ENCODE assay signal across 8 cellular contexts in genomic region chr4:113760852-113761681, GRCh38. TPM values are rescaled to one million over a fixed set of nuclear protein-coding genes. Genes with fewer than 3 reads are reported as not detected.
DNase-seq lines count a peak whose midpoint lies in the region; ATAC-seq, FAIRE-seq and TF ChIP-seq lines count a peak whose summit lies in the region.

No MANE protein-coding gene starts in this region.

- no peaks in the 10 kb centered on the region for H3K9me3 ChIP-seq in H1 (ENCODE audit: insufficient read depth in 2 of 2, low read depth in 1 of 2, low read length in 1 of 2)

- peaks cover 16% of the 10 kb centered on the region for H3K4me1 Mint-ChIP-seq in memory B cell

- H3K56ac ChIP-seq in H1 (replicated peaks; ENCODE audit: insufficient read length, low read depth, low read length): no peak overlapping the region

- peak overlapping the region; percentile 39 to 84 (median 80) for H3K4me3 ChIP-seq in H1 (ENCODE audit: extremely low read depth in 1 of 4, insufficient read depth in 2 of 4, low read depth in 3 of 4, low read length in 4 of 4)

- H3K4me2 ChIP-seq in H1 (ENCODE audit: insufficient read depth in 1 of 2, low read depth in 2 of 2, low read length in 2 of 2): peak overlapping the region; percentile 98 to 99

- H3K9ac ChIP-seq in H1 (replicated peaks in 1 of 4; ENCODE audit: extremely low read depth in 1 of 4, low read depth in 3 of 4, low read length in 3 of 4): peak overlapping the region in 3 of 4 experiments; percentile 39 to 77 (median 76); a peak in 6 of 7 replicates

- no peak overlapping the region; the same call in 1 of the 2 replicates for H2BK12ac ChIP-seq in H1 (ENCODE audit: low read depth, low read length)

- H3K23ac ChIP-seq in H1 (ENCODE audit: insufficient read length): no peak overlapping the region

- no peaks in the 10 kb centered on the region for H3K36me3 ChIP-seq in H1 (ENCODE audit: control insufficient read depth in 2 of 4, insufficient read depth in 4 of 4, low read length in 3 of 4)

- H4K5ac ChIP-seq in H1 (ENCODE audit: insufficient read length, low read depth, low read length): no peak overlapping the region

- no peak for TF ChIP-seq EP300 in H1 (IDR thresholded peaks at IDR 0.05; ENCODE audit: borderline replicate concordance in 1 of 2, low read depth in 2 of 2, low read length in 2 of 2)

- H3K27ac Mint-ChIP-seq in memory B cell: peak overlapping the region; percentile 97

- ATAC-seq in HG02678 (IDR thresholded peaks at IDR 0.05; ENCODE audit: unreplicated experiment) (peak; percentile 27), memory B cell (ENCODE audit: low read depth) (no peak)

- H3K79me1 ChIP-seq in H1 (ENCODE audit: low read depth, low read length): no peaks in the 10 kb centered on the region

- no peak overlapping the region for H2BK20ac ChIP-seq in H1 (ENCODE audit: low read length)

- TF ChIP-seq CTCF in H1 (IDR thresholded peaks at IDR 0.05; ENCODE audit: control extremely low read depth in 1 of 3, insufficient read depth in 1 of 3, low read depth in 1 of 3, low read length in 3 of 3): no peak

- POLR2A ChIA-PET in H1 (lab: Charles Lee; ENCODE audit: partially characterized antibody): interaction anchor here (0.6 kb wide), 1 partner anchor 275 kb away, joined by 3 read pairs; no protein-coding TSS in a partner anchor

- no peaks in the 10 kb centered on the region for H4K20me1 ChIP-seq in H1 (replicated peaks in 1 of 2; ENCODE audit: control insufficient read depth in 1 of 2, insufficient read depth in 2 of 2, low read length in 2 of 2)

- peaks cover 5% of the 10 kb centered on the region for H3K36me3 Mint-ChIP-seq in memory B cell

- H4K8ac ChIP-seq in H1 (ENCODE audit: extremely low read depth, insufficient read depth, low read length): peak overlapping the region; percentile 74; the same call in 1 of the 2 replicates

- H3K4me1 ChIP-seq in H1 (replicated peaks in 1 of 4; ENCODE audit: control insufficient read depth in 3 of 4, insufficient read depth in 4 of 4, low read length in 3 of 4): no peaks in the 10 kb centered on the region; a peak in 3 of 7 replicates

- peaks cover 18% of the 10 kb centered on the region for H3K23me2 ChIP-seq in H1 (ENCODE audit: low read depth, low read length)

- 1% methylated on average over 40 of the region's 75 CpGs; no CpG with 5 or more reads in 1 of the 2 experiments for WGBS in H1 (ENCODE audit: extremely low coverage in 1 of 2, insufficient coverage in 1 of 2, insufficient read length in 1 of 2, insufficient replicate concordance in 2 of 2, low coverage in 1 of 2, low lambda C conversion rate in 2 of 2, missing lambda C conversion rate in 1 of 2), 2 experiments

- no peak for FAIRE-seq in H1 (lab: Jason Lieb, UNC)

- CTCF ChIA-PET in H1 (lab: Charles Lee; ENCODE audit: partially characterized antibody): interaction anchor here (0.7 to 1.4 kb wide), 5 partner anchors 23 to 372 kb away, joined by 3 to 5 read pairs (median 3); no protein-coding TSS in a partner anchor

- no peak overlapping the region for H2BK120ac ChIP-seq in H1 (replicated peaks; ENCODE audit: low read depth, low read length)

- no peak overlapping the region for H3K14ac ChIP-seq in H1 (ENCODE audit: insufficient read length)

- no peaks in the 10 kb centered on the region for H3K27me3 Mint-ChIP-seq in memory B cell

- peak; percentile 46 for DNase-seq in NCI-H345 (lab: John Stamatoyannopoulos, UW)
- no peak for DNase-seq in NCI-H345 treated with DMSO at 0.1 percent for 48 hours (lab: John Stamatoyannopoulos, UW; ENCODE audit: unreplicated experiment)
- peak; percentile 39 for DNase-seq in NCI-H460 (ENCODE audit: extremely low read depth, low read depth)
- DNase-seq in activated CD8-positive, alpha-beta memory T cell treated with anti-CD3 and anti-CD28 coated beads for 24 hours: peak; percentile 83
- DNase-seq in H1 (ENCODE audit: low read depth in 1 of 2, low spot score in 2 of 2): peak in 1 of 2 experiments; percentile 73
- peak in 1 of 2 donors; percentile 39 for DNase-seq in memory B cell (ENCODE audit: low spot score in 2 of 2)
- DNase-seq in stimulated activated CD8-positive, alpha-beta memory T cell treated with anti-CD3 and anti-CD28 coated beads, Interleukin-15, amount 100 ng/mL, for 24 hours (ENCODE audit: low read depth): peak; percentile 19

- H3K4me3 Mint-ChIP-seq in memory B cell: peak overlapping the region; percentile 95

- peak overlapping the region; percentile 71 for H3K18ac ChIP-seq in H1 (ENCODE audit: extremely low read depth, low read length)

- H3K27me3 ChIP-seq in H1 (replicated peaks in 1 of 4; ENCODE audit: control insufficient read depth in 3 of 4, extremely low read depth in 1 of 4, insufficient read depth in 3 of 4, low read length in 3 of 4): peaks cover 0 to 8% (median 6%) of the 10 kb centered on the region in 4 experiments; a peak in 6 of 7 replicates

- H3K9me3 Mint-ChIP-seq in memory B cell: no peaks in the 10 kb centered on the region

- no peak overlapping the region for H3K27ac ChIP-seq in H1 (ENCODE audit: low read depth, low read length)

- no peak overlapping the region for H2BK15ac ChIP-seq in H1 (ENCODE audit: low read length)

- peak overlapping the region; percentile 82 for H2AFZ ChIP-seq in H1 (ENCODE audit: low read length)

- no peak for TF ChIP-seq RAD21 in H1 (IDR thresholded peaks at IDR 0.05 in 1 of 2, conservative IDR thresholded peaks at IDR 0.05 in 1 of 2; ENCODE audit: low read depth in 2 of 2, low read length in 2 of 2)

- H3K4ac ChIP-seq in H1 (replicated peaks; ENCODE audit: insufficient read length, low read depth, low read length): peak overlapping the region; percentile 85

- H2BK5ac ChIP-seq in H1 (ENCODE audit: low read depth, low read length): no peak overlapping the region

- no peaks in the 10 kb centered on the region for H3K79me2 ChIP-seq in H1 (ENCODE audit: control insufficient read depth in 1 of 2, insufficient read depth in 2 of 2, low read length in 2 of 2)

- no peak overlapping the region for H4K91ac ChIP-seq in H1 (replicated peaks; ENCODE audit: insufficient read length, low read length)

- no peak for TF ChIP-seq POLR2A in H1 (IDR thresholded peaks at IDR 0.05; ENCODE audit: control extremely low read depth in 1 of 2, low read depth in 2 of 2, low read length in 2 of 2)

- H2AK5ac ChIP-seq in H1 (ENCODE audit: low read depth, low read length): no peak overlapping the region

TF ChIP-seq in H1, 55 proteins besides CTCF, POLR2A, EP300 and RAD21 (continues in another document):
- TF ChIP-seq E2F6 (IDR thresholded peaks at IDR 0.05) (no peak), CEBPB (IDR thresholded peaks at IDR 0.05; ENCODE audit: low read depth, low read length) (peak; percentile 88), SIN3A (conservative IDR thresholded peaks at IDR 0.05 in 1 of 2, IDR thresholded peaks at IDR 0.05 in 1 of 2; ENCODE audit: low read depth in 1 of 2, low read length in 2 of 2) (peak; percentile 52 to 71; a peak in 1 of 4 replicates), ASH2L (IDR thresholded peaks at IDR 0.05; ENCODE audit: low read length) (peak; percentile 70), SIRT6 (IDR thresholded peaks at IDR 0.05; ENCODE audit: low read length) (no peak), BRCA1 (IDR thresholded peaks at IDR 0.05; ENCODE audit: low read depth, low read length) (no peak), BACH1 (IDR thresholded peaks at IDR 0.05; ENCODE audit: low read length) (no peak), SIX5 (IDR thresholded peaks at IDR 0.05; ENCODE audit: low read depth, low read length) (no peak), TAF1 (IDR thresholded peaks at IDR 0.05; ENCODE audit: low read depth, low read length) (peak; percentile 53; the same call in 1 of the 2 replicates), YY1 (IDR thresholded peaks at IDR 0.05; ENCODE audit: low read depth, low read length) (peak; percentile 20; the same call in 1 of the 2 replicates), SUZ12 (IDR thresholded peaks at IDR 0.05; ENCODE audit: low read length) (0 out of 2 replicates have a peak, but pooled peaks have one; percentile 50), GABPA (IDR thresholded peaks at IDR 0.05; ENCODE audit: borderline replicate concordance, insufficient read depth, low read length) (no peak), SAP30 (IDR thresholded peaks at IDR 0.05; ENCODE audit: insufficient read depth, insufficient replicate concordance, low read length) (no peak), ATF3 (IDR thresholded peaks at IDR 0.05; ENCODE audit: insufficient read depth, low read depth, low read length) (no peak), TAF7 (optimal IDR thresholded peaks at IDR 0.05; ENCODE audit: borderline replicate concordance, low read depth, low read length) (no peak), USF2 (IDR thresholded peaks at IDR 0.05; ENCODE audit: low read length) (no peak), KDM5A (IDR thresholded peaks at IDR 0.05; ENCODE audit: low read length) (no peak)

RNA-seq across cellular contexts. Expression of gene CAMK2D, which starts 0.5 kb away (rescaled TPM):
- 53.0 and 58.8 TPM in 2 replicates for total RNA-seq in NCI-H460 (2014; rRNA removed; shearing (Covaris generic))
- 34.9 and 42.3 TPM in 2 replicates for polyA plus RNA-seq in NCI-H460 (2014; cell fraction: nucleus; rRNA removed)
- total RNA-seq in H1 (2021; fragmentation: NEBNext Ultra II Directional; extraction: Animal tissue kit (Norgen Biotek cat#: 25700)): 7.0 and 9.2 TPM in 2 replicates
- polyA plus RNA-seq in H1 (2011; rRNA removed): 2.4 and 3.2 TPM in 2 replicates
- polyA plus RNA-seq in H1 (2011; cell fraction: cytosol; rRNA removed): 3.2 TPM
- 4.1 TPM for polyA plus RNA-seq in H1 (2011; cell fraction: nucleus; rRNA removed)
- 3.5 to 5.6 TPM (median 4.6 TPM) in 4 replicates for polyA plus RNA-seq in H1 (2012, experiment 1 of 2)
- 0.56 TPM for polyA plus RNA-seq in H1 (2012, experiment 2 of 2)
- 4.2 TPM for polyA plus RNA-seq in H1 (2013, experiment 1 of 2)
- polyA plus RNA-seq in H1 (2013, experiment 2 of 2): 4.0 TPM
- polyA minus RNA-seq in H1 (2011; rRNA and poly(A)+ RNA removed): 8.3 and 12.8 TPM in 2 replicates
- polyA minus RNA-seq in H1 (2011; cell fraction: cytosol; rRNA and poly(A)+ RNA removed): 9.1 TPM
- polyA minus RNA-seq in H1 (2011; cell fraction: nucleus; rRNA and poly(A)+ RNA removed): 13.1 TPM
